8 cellular contexts compared by ENCODE assay signal in the genomic region with DNA sequence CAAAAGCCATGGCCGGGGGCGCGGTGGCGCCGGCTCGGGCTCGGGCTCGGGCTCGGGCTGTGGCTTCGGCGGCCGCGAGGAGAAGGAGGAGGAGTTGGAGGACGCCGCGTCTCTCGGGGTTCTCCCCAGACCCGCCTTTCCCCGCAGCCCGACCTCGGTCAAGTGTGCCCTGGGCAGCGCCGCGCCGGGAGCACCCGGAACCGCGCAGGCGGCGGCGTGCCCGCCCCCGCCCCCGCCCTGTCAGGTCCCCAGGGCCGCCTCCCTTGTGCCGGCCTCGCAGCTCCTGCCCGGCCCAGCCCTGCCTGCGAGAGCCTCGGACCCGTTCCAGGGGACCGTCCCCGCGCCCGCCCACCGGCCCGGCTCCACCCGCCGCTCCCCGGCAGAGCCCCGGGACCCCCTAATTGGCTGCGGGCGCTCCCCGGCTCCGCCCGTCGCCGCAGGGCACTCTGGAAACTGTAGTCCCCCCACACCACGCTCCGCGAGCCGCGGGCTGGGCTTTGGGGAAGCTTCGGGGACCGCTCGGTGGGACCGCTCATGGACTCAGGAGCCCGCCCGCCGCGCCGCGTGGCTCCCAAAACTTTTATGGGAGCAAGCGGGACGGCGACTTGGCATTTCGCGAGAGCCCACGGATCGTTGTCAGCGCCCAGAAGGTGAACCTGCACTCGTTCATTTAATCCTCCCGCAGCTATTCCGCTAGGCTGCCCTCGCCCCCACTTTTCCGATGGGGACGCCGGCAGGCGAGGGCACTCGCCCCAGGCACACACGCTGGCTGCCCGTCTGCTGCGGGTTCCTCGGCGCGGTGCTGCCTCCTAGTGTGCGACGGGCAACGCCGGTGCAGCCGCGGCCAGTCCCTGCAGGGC. TPM values are rescaled to one million over a fixed set of nuclear protein-coding genes. Genes with fewer than 3 reads are reported as not detected.
DNase-seq lines count a peak whose midpoint lies in the region; ATAC-seq, FAIRE-seq and TF ChIP-seq lines count a peak whose summit lies in the region.

Gene STK10, minus strand, starts transcription at position 192 of the 860 bp plus-strand sequence. Its CDS starts 182 bp downstream, at position 10.

- peak within 1 kb of the TSS; percentile 91 for H3K9ac ChIP-seq in SU-DHL-6 (ENCODE audit: low read length)

- H3K4me1 ChIP-seq in pancreas (peaks cover 0 to 4% (median 0%) of the 10 kb centered on the region in 3 donors), thyroid gland (peaks cover 0 to 7% of the 10 kb centered on the region in 2 donors)

- no peaks in the 10 kb centered on the region for H3K9me3 Mint-ChIP-seq in activated naive CD8-positive, alpha-beta T cell treated with anti-CD3 and anti-CD28 coated beads, Interleukin-2, amount 10 ng/mL, durations not matched to agents 7 days and 5 days

- POLR2A ChIA-PET in activated naive CD8-positive, alpha-beta T cell treated with anti-CD3 and anti-CD28 coated beads, Interleukin-2, amount 10 ng/mL, durations not matched to agents 7 days and 5 days (lab: Charles Lee) = interaction anchor here (1.0 to 8.2 kb wide), 10 partner anchors 13 to 647 kb away, joined by 3 to 407 read pairs (median 6); partner anchors contain the start of gene FBXW11

- H3K4me3 ChIP-seq in SU-DHL-6 (ENCODE audit: insufficient read depth, low read length, poor library complexity, severe bottlenecking) (peak within 1 kb of the TSS; percentile 66), pancreas (peak within 1 kb of the TSS; percentile 55 to 89 (median 68)), thyroid gland (replicated peaks in 1 of 3) (peak within 1 kb of the TSS; percentile 70 to 100 (median 81))

- H3K27ac ChIP-seq in SU-DHL-6 (ENCODE audit: low read depth, low read length) (peak within 1 kb of the TSS; percentile 78), pancreas (peak within 1 kb of the TSS; percentile 44 to 84 (median 74)), thyroid gland (peak within 1 kb of the TSS; percentile 64 to 82 (median 74))

- H3K9me3 ChIP-seq in SU-DHL-6 (ENCODE audit: insufficient read depth, low read length) = no peaks in the 10 kb centered on the region
- H3K9me3 ChIP-seq in pancreas = no peaks in the 10 kb centered on the region
- no peaks in the 10 kb centered on the region for H3K9me3 ChIP-seq in thyroid gland

- H3K27me3 Mint-ChIP-seq in activated naive CD8-positive, alpha-beta T cell treated with anti-CD3 and anti-CD28 coated beads, Interleukin-2, amount 10 ng/mL, durations not matched to agents 7 days and 5 days = peaks cover 6% of the 10 kb centered on the region

- H3K27ac Mint-ChIP-seq in activated naive CD8-positive, alpha-beta T cell treated with anti-CD3 and anti-CD28 coated beads, Interleukin-2, amount 10 ng/mL, durations not matched to agents 7 days and 5 days = peak within 1 kb of the TSS; percentile 94

- peaks cover 26% of the 10 kb centered on the region for H3K36me3 Mint-ChIP-seq in activated naive CD8-positive, alpha-beta T cell treated with anti-CD3 and anti-CD28 coated beads, Interleukin-2, amount 10 ng/mL, durations not matched to agents 7 days and 5 days

- ATAC-seq in HG02642 (IDR thresholded peaks at IDR 0.05; ENCODE audit: poor library complexity, unreplicated experiment) (peak; percentile 75), Right ventricle myocardium inferior (peak; percentile 97), pancreas (peak; percentile 89 to 96 (median 92))
- peak; percentile 84 for ATAC-seq in activated naive CD8-positive, alpha-beta T cell treated with anti-CD3 and anti-CD28 coated beads, Interleukin-2, amount 10 ng/mL, durations not matched to agents 7 days and 5 days (ENCODE audit: low read depth)

- peak in 1 of 2 donors; percentile 52 for TF ChIP-seq POLR2A in thyroid gland (IDR thresholded peaks at IDR 0.05)

- TF ChIP-seq CTCF in GM12873 (IDR thresholded peaks at IDR 0.05; ENCODE audit: insufficient read depth, low read depth, low read length, missing control alignments) (peak; percentile 85), SU-DHL-6 (IDR thresholded peaks at IDR 0.05; ENCODE audit: insufficient read depth, low read length, poor library complexity, severe bottlenecking) (peak; percentile 75), pancreas (IDR thresholded peaks at IDR 0.05) (peak; percentile 40 to 84 (median 71)), thyroid gland (IDR thresholded peaks at IDR 0.05) (peak; percentile 59 to 88 (median 62))

- WGBS in pancreas, 2 donors = 0% methylated on average over 63 to 102 of the region's 102 CpGs
- 0% methylated on average over 10 to 30 of the region's 102 CpGs for WGBS in thyroid gland, 2 donors

- H3K9me2 ChIP-seq in SU-DHL-6 (replicated peaks; ENCODE audit: insufficient read depth, low read length) = no peaks in the 10 kb centered on the region

- intact Hi-C loops in Right ventricle myocardium inferior (cut with DNase I) = loop anchor here (1.0 to 5.0 kb wide), 3 partner anchors 81 to 276 kb away; partner anchors contain the start of gene UBTD2
- intact Hi-C loops in pancreas (cut with DNase I) = loop anchor here in 2 of 3 donors (5.0 kb wide), 1 partner anchor 81 kb away; no protein-coding TSS in a partner anchor
- intact Hi-C loops in thyroid gland (cut with DNase I) = loop anchor here (5.0 kb wide), 2 partner anchors 81 to 94 kb away; partner anchors contain the start of gene UBTD2

- H3K4me2 ChIP-seq in SU-DHL-6 (ENCODE audit: low read depth, low read length, poor library complexity, severe bottlenecking) = peak within 1 kb of the TSS; percentile 82

- H3K27me3 ChIP-seq in SU-DHL-6 (ENCODE audit: low read length) (no peaks in the 10 kb centered on the region), pancreas (no peaks in the 10 kb centered on the region), thyroid gland (no peaks in the 10 kb centered on the region)

- H3K4me3 Mint-ChIP-seq in activated naive CD8-positive, alpha-beta T cell treated with anti-CD3 and anti-CD28 coated beads, Interleukin-2, amount 10 ng/mL, durations not matched to agents 7 days and 5 days = peak within 1 kb of the TSS; percentile 97

- no peaks in the 10 kb centered on the region for H3F3A ChIP-seq in SU-DHL-6 (ENCODE audit: insufficient read depth)

- H2AFZ ChIP-seq in SU-DHL-6 (ENCODE audit: low read depth, low read length, severe bottlenecking) = peak within 1 kb of the TSS; percentile 87

- no peak for FAIRE-seq in pancreas (lab: Jason Lieb, UNC)

- H3K4me1 Mint-ChIP-seq in activated naive CD8-positive, alpha-beta T cell treated with anti-CD3 and anti-CD28 coated beads, Interleukin-2, amount 10 ng/mL, durations not matched to agents 7 days and 5 days = peaks cover 29% of the 10 kb centered on the region

- H3K79me2 ChIP-seq in SU-DHL-6 (ENCODE audit: insufficient read depth, low read length) = peaks cover 46% of the 10 kb centered on the region

- no peaks in the 10 kb centered on the region for H3K36me3 ChIP-seq in SU-DHL-6 (ENCODE audit: low read length)
- H3K36me3 ChIP-seq in pancreas = no peaks in the 10 kb centered on the region
- H3K36me3 ChIP-seq in thyroid gland = no peaks in the 10 kb centered on the region

- DNase-seq in NCI-H1092 treated with DMSO at 0.1 percent for 48 hours (lab: John Stamatoyannopoulos, UW) = peak; percentile 78
- DNase-seq in activated naive CD8-positive, alpha-beta T cell treated with anti-CD3 and anti-CD28 coated beads, Interleukin-2, amount 10 ng/mL, durations not matched to agents 7 days and 5 days = peak; percentile 94
- peak; percentile 96 for DNase-seq in Right ventricle myocardium inferior (ENCODE audit: missing footprints)
- peak; percentile 91 to 95 (median 94) for DNase-seq in pancreas
- DNase-seq in thyroid gland = peak; percentile 89

- no peaks in the 10 kb centered on the region for H4K20me1 ChIP-seq in SU-DHL-6 (ENCODE audit: low read depth, low read length)

RNA-seq across cellular contexts. Expression of gene STK10, which starts in this region (rescaled TPM):
- 100 to 1,000 TPM; 319 to 320 TPM for total RNA-seq in activated naive CD8-positive, alpha-beta T cell treated with anti-CD3 and anti-CD28 coated beads, Interleukin-2, amount 10 ng/mL, durations not matched to agents 7 days and 5 days
- total RNA-seq in Right ventricle myocardium inferior = 8.9 TPM
- total RNA-seq in pancreas = 10 to 100 TPM in 2 of 6 donors, 1 to 10 TPM in 4; 4.1 to 16.3 (median 6.3) TPM
- 1 to 10 TPM; 7.9 to 9.2 TPM for polyA plus RNA-seq in pancreas
- total RNA-seq in thyroid gland = 10 to 100 TPM in 1 of 4 donors, 1 to 10 TPM in 3; 5.5 to 11.6 (median 8.6) TPM

Comparison
In these comparisons a context has a peak if more than half of its experiments do, and no peak if none do; other contexts are left out.
1. Peak in every context shown above with its lines: DNase-seq, ATAC-seq, H3K4me3 ChIP-seq and H3K27ac ChIP-seq.
2. RNA of gene STK10 (total RNA-seq): 319 to 320 TPM in activated naive CD8-positive, alpha-beta T cell treated with anti-CD3 and anti-CD28 coated beads, Interleukin-2, amount 10 ng/mL, durations not matched to agents 7 days and 5 days; 5.5 to 11.6 TPM in thyroid gland, 8.9 TPM in Right ventricle myocardium inferior (single experiment) and 4.1 to 16.3 TPM in pancreas; every median in the first group is over 10 times any median in the second.